Comparison of ENCODE assay signal across 15 cellular contexts in the genomic region with DNA sequence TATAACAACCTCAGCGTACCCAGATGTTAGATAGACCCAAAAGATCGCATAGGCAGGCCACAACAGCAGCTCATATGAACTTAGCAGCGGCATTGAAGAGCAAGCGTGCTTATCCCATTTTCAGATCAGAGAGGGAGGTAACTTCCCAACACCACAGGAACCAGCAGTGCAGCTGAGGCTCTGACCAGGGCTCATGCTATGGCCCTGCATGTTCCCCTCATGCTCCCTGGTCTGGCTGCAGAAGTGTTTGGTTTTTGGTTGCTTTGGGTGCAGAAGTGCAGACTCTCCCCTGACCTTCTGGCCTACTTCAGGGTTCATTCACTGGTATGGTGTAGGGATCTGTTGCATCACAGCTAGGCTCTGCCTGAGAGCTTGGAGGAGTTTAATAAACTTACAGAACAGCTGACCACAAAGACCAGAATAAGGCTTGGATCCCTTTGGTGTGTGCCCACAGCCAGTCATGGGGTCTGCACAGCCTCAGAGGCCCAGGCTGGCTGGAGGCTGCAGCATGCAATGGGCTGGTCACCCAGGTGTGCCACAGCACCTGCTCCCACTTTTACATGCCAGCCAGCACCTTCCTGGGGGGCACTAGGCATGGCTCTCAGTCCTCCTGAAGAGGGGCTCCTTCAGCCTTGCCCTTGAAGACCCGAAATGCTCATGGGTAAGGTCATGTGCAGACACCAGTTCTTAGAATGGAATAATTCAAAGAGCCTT.
"Had no signal": no experiment of that assay in that cellular context is flagged by ENCODE, and none has a peak within 500 bp of the region (broad histone marks: within the 10 kb centered on the region; RNA-seq: fewer than 3 reads in every experiment).

No MANE protein-coding gene starts in this region.

- H3K9me3 Mint-ChIP-seq: activated naive CD4-positive, alpha-beta T cell treated with anti-CD3 and anti-CD28 coated beads, Interleukin-2, amount 50 U/mL, for 24 hours; nephron progenitor cell; T-cell had no signal

- H3K4me3 Mint-ChIP-seq: activated naive CD4-positive, alpha-beta T cell treated with anti-CD3 and anti-CD28 coated beads, Interleukin-2, amount 50 U/mL, for 24 hours; nephron progenitor cell; T-cell had no signal

- H3K36me3 Mint-ChIP-seq: activated naive CD4-positive, alpha-beta T cell treated with anti-CD3 and anti-CD28 coated beads, Interleukin-2, amount 50 U/mL, for 24 hours; T-cell had no signal

- H3K27ac Mint-ChIP-seq: activated naive CD4-positive, alpha-beta T cell treated with anti-CD3 and anti-CD28 coated beads, Interleukin-2, amount 50 U/mL, for 24 hours; nephron progenitor cell; T-cell had no signal

- H3K4me3 ChIP-seq: psoas muscle, right lobe of liver, stomach, thoracic aorta had no signal

- H3K36me3 ChIP-seq: right lobe of liver, stomach, thoracic aorta had no signal

- H3K4me1 Mint-ChIP-seq: activated naive CD4-positive, alpha-beta T cell treated with anti-CD3 and anti-CD28 coated beads, Interleukin-2, amount 50 U/mL, for 24 hours; T-cell had no signal

- H3K27me3 ChIP-seq: right lobe of liver had no signal

- DNase-seq: activated CD4-positive, CD25-positive, alpha-beta regulatory T cell treated with anti-CD3 and anti-CD28 coated beads, Interleukin-2, amount 50 U/mL, for 72 hours; activated T-cell treated with anti-CD3 and anti-CD28 coated beads, Interleukin-2, amount 50 U/mL, for 1 hour; caudate nucleus; hypothalamus; left ventricle myocardium superior; psoas muscle; right lobe of liver; stimulated activated CD4-positive, alpha-beta T cell treated with anti-CD3 and anti-CD28 coated beads, Interleukin-1b, Interleukin-23, amount 100 ng/mL, for 48 hours; stomach; T-helper 9 cell had no signal

- H3K27ac ChIP-seq: psoas muscle, right lobe of liver, stomach, thoracic aorta had no signal

- ATAC-seq: esophagus mucosa, left ventricle myocardium superior, psoas muscle, T-cell had no signal

- H3K9me3 ChIP-seq: psoas muscle, right lobe of liver, stomach, thoracic aorta had no signal
